ENCODE assay signal across 8 cellular contexts in genomic region chr10:58268946-58269831, GRCh38. TPM values are rescaled to one million over a fixed set of nuclear protein-coding genes. Genes with fewer than 3 reads are reported as not detected.
DNase-seq lines count a peak whose midpoint lies in the region; ATAC-seq and TF ChIP-seq lines count a peak whose summit lies in the region.

CISD1 (plus strand) TSS chr10:58269162; CDS start chr10:58269274, 112 bp downstream.

- H3K27me3 Mint-ChIP-seq in activated CD4-positive, alpha-beta T cell treated with anti-CD3 and anti-CD28 coated beads for 36 hours = no peaks in the 10 kb centered on the region

- POLR2A ChIA-PET in activated CD4-positive, alpha-beta T cell treated with anti-CD3 and anti-CD28 coated beads for 36 hours (lab: Charles Lee) = interaction anchor here (0.6 to 1.5 kb wide), 3 partner anchors 32 to 116 kb away, joined by 3 to 14 read pairs (median 4); partner anchors contain the start of gene TFAM

- H3K9me3 Mint-ChIP-seq in activated CD4-positive, alpha-beta T cell treated with anti-CD3 and anti-CD28 coated beads for 36 hours (ENCODE audit: low read depth) = no peaks in the 10 kb centered on the region

- peak within 1 kb of the TSS; percentile 92 for H3K27ac Mint-ChIP-seq in activated CD4-positive, alpha-beta T cell treated with anti-CD3 and anti-CD28 coated beads for 36 hours

- DNase-seq in Ammon's horn (ENCODE audit: low spot score) (peak; percentile 98), GM19238 (ENCODE audit: insufficient read length, low spot score) (peak; percentile 73), NCI-H524 (lab: John Stamatoyannopoulos, UW) (peak; percentile 76 to 91), choroid plexus epithelial cell (ENCODE audit: low read depth) (peak; percentile 100), kidney glomerular epithelial cell (lab: John Stamatoyannopoulos, UW) (peak; percentile 95)
- DNase-seq in activated CD4-positive, alpha-beta T cell treated with anti-CD3 and anti-CD28 coated beads for 36 hours = peak; percentile 96
- DNase-seq in stimulated activated CD4-positive, alpha-beta T cell treated with anti-CD3 and anti-CD28 coated beads, Interleukin-1b, Interleukin-23, amount 100 ng/mL, for 1 hour (ENCODE audit: low read depth in 2 of 2) = peak; percentile 85 to 90

- H3K4me3 ChIP-seq in choroid plexus epithelial cell (ENCODE audit: low read depth, low read length) = peak within 1 kb of the TSS; percentile 84

- intact Hi-C loops in activated CD4-positive, alpha-beta T cell treated with anti-CD3 and anti-CD28 coated beads for 36 hours (cut with DNase I, micrococcal nuclease) = loop anchor here (1.0 to 5.0 kb wide), 5 partner anchors 13 to 1638 kb away; partner anchors contain the start of genes TFAM (in 2 of the 2), CCDC6 (in 1 of the 2) and UBE2D1 (in 1 of the 2)

- H3K36me3 Mint-ChIP-seq in activated CD4-positive, alpha-beta T cell treated with anti-CD3 and anti-CD28 coated beads for 36 hours (ENCODE audit: low read depth) = peaks cover 14% of the 10 kb centered on the region

- peak within 1 kb of the TSS; percentile 99 for H3K4me3 Mint-ChIP-seq in activated CD4-positive, alpha-beta T cell treated with anti-CD3 and anti-CD28 coated beads for 36 hours

- no peak for TF ChIP-seq CTCF in choroid plexus epithelial cell (conservative IDR thresholded peaks at IDR 0.05; ENCODE audit: low read depth, low read length)

- CTCF ChIA-PET in activated CD4-positive, alpha-beta T cell treated with anti-CD3 and anti-CD28 coated beads for 36 hours (lab: Charles Lee) = interaction anchor here (0.6 to 2.3 kb wide), 7 partner anchors 9 to 116 kb away, joined by 3 to 12 read pairs (median 5); partner anchors contain the start of gene TFAM

- peaks cover 27% of the 10 kb centered on the region for H3K4me1 Mint-ChIP-seq in activated CD4-positive, alpha-beta T cell treated with anti-CD3 and anti-CD28 coated beads for 36 hours

- ATAC-seq in HG03442 (IDR thresholded peaks at IDR 0.05; ENCODE audit: unreplicated experiment) = peak; percentile 59
- ATAC-seq in activated CD4-positive, alpha-beta T cell treated with anti-CD3 and anti-CD28 coated beads for 36 hours = peak; percentile 76

RNA-seq across cellular contexts. Expression of gene CISD1, which starts in this region (rescaled TPM):
- total RNA-seq in activated CD4-positive, alpha-beta T cell treated with anti-CD3 and anti-CD28 coated beads for 36 hours = 10 to 100 TPM; 29.9 to 49.2 TPM

Comparison
In these comparisons a context has a peak if more than half of its experiments do, and no peak if none do; other contexts are left out.
1. Peak in every context shown above with its lines: DNase-seq, ATAC-seq and H3K4me3 ChIP-seq.